ENCODE assay signal across 13 cellular contexts in the genomic region with DNA sequence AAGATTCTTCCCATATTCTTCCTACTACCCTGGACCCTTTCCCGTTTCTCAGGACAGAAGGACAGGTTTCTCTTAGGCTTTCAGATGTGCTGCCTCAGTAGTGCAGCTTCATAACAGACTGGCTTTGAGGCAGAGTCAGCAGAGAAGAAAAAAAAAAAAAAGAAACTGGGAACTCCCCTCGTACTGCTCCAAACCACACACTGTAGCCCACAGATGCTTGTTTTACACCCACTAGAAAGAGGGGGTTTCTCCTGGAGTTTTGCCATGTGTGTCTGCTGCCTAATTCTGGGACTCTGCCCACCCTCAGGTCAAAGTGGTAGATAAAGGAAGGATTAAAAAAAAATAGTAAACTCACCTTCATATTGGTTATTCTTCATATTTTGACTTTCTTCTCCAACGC.
DNase-seq lines count a peak whose midpoint lies in the region; ATAC-seq and TF ChIP-seq lines count a peak whose summit lies in the region.
"Had no signal": no experiment of that assay in that cellular context is flagged by ENCODE, and none has a peak within 500 bp of the region (broad histone marks: within the 10 kb centered on the region; RNA-seq: fewer than 3 reads in every experiment).

No MANE protein-coding gene starts in this region.

- H3K4me1 ChIP-seq in tibial artery (peaks cover 0 to 3% (median 0%) of the 10 kb centered on the region in 4 donors), testis (no peaks in the 10 kb centered on the region)

- ATAC-seq in activated CD4-positive, CD25-positive, alpha-beta regulatory T cell treated with anti-CD3 and anti-CD28 coated beads, Interleukin-2, amount 50 U/mL, for 24 hours, result peak; percentile 92 to 95
- ATAC-seq in GM21515 (IDR thresholded peaks at IDR 0.05; ENCODE audit: unreplicated experiment), result peak; percentile 42
- ATAC-seq in HG03342 (IDR thresholded peaks at IDR 0.05; ENCODE audit: unreplicated experiment), result peak; percentile 54
- ATAC-seq in naive B cell (ENCODE audit: low read depth in 2 of 2), result peak; percentile 94 to 97
- no peak for ATAC-seq in GM19452 (IDR thresholded peaks at IDR 0.05; ENCODE audit: unreplicated experiment)
- ATAC-seq: mucosa of descending colon had no signal

- peak overlapping the region in 3 of 8 donors; percentile 26 to 68 (median 27) for H3K4me3 Mint-ChIP-seq in naive B cell

- TF ChIP-seq CTCF in tibial artery (IDR thresholded peaks at IDR 0.05), result no peak
- no peak for TF ChIP-seq CTCF in testis (IDR thresholded peaks at IDR 0.05)

- H3K9me3 ChIP-seq in tibial artery (no peaks in the 10 kb centered on the region), testis (no peaks in the 10 kb centered on the region)
- H3K9me3 ChIP-seq: mucosa of descending colon had no signal

- TF ChIP-seq POLR2A in testis (IDR thresholded peaks at IDR 0.05), result no peak

- intact Hi-C loops in tibial artery (cut with DNase I; ENCODE audit: low total_unique reads), result no loop called here
- intact Hi-C loops in testis (cut with DNase I; ENCODE audit: low total_unique reads), result no loop called here

- H3K36me3 Mint-ChIP-seq in naive B cell, result peaks cover 4 to 15% of the 10 kb centered on the region in 2 donors

- no peaks in the 10 kb centered on the region for H3K27me3 Mint-ChIP-seq in naive B cell

- H3K27me3 ChIP-seq in tibial artery (no peaks in the 10 kb centered on the region), testis (no peaks in the 10 kb centered on the region)
- H3K27me3 ChIP-seq: cardiac muscle cell had no signal

- no peak overlapping the region for H3K4me3 ChIP-seq in tibial artery
- H3K4me3 ChIP-seq in testis, result no peak overlapping the region
- H3K4me3 ChIP-seq: cardiac muscle cell, mucosa of descending colon had no signal

- peaks cover 19 to 28% (median 21%) of the 10 kb centered on the region in 3 donors for H3K4me1 Mint-ChIP-seq in naive B cell

- DNase-seq in activated CD4-positive, CD25-positive, alpha-beta regulatory T cell treated with anti-CD3 and anti-CD28 coated beads, Interleukin-2, amount 50 U/mL, for 72 hours, result no peak
- peak; percentile 29 for DNase-seq in naive B cell
- no peak for DNase-seq in tibial artery
- DNase-seq in testis, result no peak
- DNase-seq: GF-D8, mucosa of descending colon, NCI-H1436, small intestine had no signal

- H3K27ac ChIP-seq in tibial artery, result no peak overlapping the region
- no peak overlapping the region for H3K27ac ChIP-seq in testis
- H3K27ac ChIP-seq: cardiac muscle cell had no signal

- H3K27ac Mint-ChIP-seq in naive B cell, result peak overlapping the region in 4 of 6 donors; percentile 17 to 76 (median 50)

- H3K36me3 ChIP-seq in tibial artery (peaks cover 0 to 8% (median 0%) of the 10 kb centered on the region in 3 donors), testis (ENCODE audit: low read depth, missing control alignments) (no peaks in the 10 kb centered on the region)
- H3K36me3 ChIP-seq: cardiac muscle cell had no signal

- 78 to 89% methylated on average over 3 of the region's 3 CpGs for WGBS in testis, 2 donors

- H3K9me3 Mint-ChIP-seq in naive B cell, result peaks cover 0 to 4% (median 0%) of the 10 kb centered on the region in 7 donors
